20 cellular contexts compared by ENCODE assay signal in the genomic region with DNA sequence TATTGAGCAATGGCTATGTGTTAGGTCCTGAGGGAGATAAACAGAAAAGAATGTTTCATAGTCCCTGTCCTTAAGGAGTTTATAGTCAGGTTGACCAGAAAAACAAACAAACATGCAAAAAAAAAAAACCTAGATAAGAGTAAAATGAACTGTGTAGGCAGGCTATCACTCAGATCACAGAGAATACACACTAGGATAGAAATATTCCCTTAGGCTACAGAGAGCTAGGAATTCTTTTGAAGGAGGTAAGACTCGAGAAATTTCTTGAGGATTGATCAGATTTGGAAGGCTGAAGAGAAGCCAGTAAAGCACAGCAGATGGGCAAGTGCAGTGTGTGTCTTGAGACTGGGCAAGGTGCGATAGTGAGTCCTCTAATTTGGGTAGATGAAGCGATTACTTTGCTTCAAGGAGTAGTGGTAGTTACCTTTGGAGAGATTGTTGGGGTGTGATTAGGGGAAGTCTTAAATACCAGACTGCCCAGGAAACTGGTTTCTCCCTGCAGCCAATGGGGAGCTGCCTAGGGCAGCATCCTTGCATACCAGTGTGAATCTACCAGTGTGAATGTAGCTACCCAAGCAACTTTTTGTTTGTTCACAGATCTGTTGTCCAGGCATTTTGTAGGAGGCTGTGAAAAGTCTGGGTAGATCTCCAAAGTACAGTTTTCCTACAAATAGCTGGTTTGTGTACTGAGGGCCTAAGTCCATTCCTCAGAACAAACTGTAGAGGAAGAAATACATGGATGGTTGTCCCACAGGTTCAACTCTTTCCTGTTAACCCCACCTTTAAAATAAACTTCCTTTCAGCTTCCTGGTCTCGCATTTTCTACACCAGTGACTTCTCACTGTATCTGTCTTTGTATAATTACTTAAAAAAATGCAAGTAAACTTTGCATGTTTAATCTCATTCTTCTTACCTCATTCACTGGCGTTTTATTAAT.
A peak's percentile ranks its signal among the peaks of the same experiment; 100 is the strongest.
DNase-seq lines count a peak whose midpoint lies in the region; ATAC-seq, FAIRE-seq and TF ChIP-seq lines count a peak whose summit lies in the region.
"Had no signal": no experiment of that assay in that cellular context is flagged by ENCODE, and none has a peak within 500 bp of the region (broad histone marks: within the 10 kb centered on the region; RNA-seq: fewer than 3 reads in every experiment).

No MANE protein-coding gene starts in this region.

- no TSS peak for BruUV-seq in HepG2 (replicated peaks; lab: Mats Ljungman, UMichigan)

- dilution Hi-C loops in keratinocyte (cut with MboI; ENCODE audit: extremely low pct_ligation_motif_present, low sequenced_read_pairs) = no loop called here

- H2AFZ ChIP-seq in HepG2 (ENCODE audit: low read length) = no peak overlapping the region
- H2AFZ ChIP-seq in keratinocyte (ENCODE audit: control insufficient read depth, low read length) = no peak overlapping the region

- POLR2A ChIA-PET in HepG2 (lab: Yijun Ruan, JAX) = no interaction called here
- POLR2A ChIA-PET in CD4-positive, alpha-beta T cell (lab: Charles Lee) = no interaction called here

- H3K9ac ChIP-seq in HepG2 (ENCODE audit: insufficient read depth, low read depth, low read length) (no peak overlapping the region), keratinocyte (ENCODE audit: control insufficient read depth, extremely low read depth, insufficient read depth, low read length) (no peak overlapping the region)

- no peak for ATAC-seq in HepG2
- ATAC-seq in right lobe of liver = no peak
- ATAC-seq in GM21529 (IDR thresholded peaks at IDR 0.05; ENCODE audit: unreplicated experiment) = no peak
- no peak for ATAC-seq in GM21423 (IDR thresholded peaks at IDR 0.05; ENCODE audit: unreplicated experiment)
- ATAC-seq in CD4-positive, alpha-beta T cell (ENCODE audit: poor library complexity) = no peak

- no peaks in the 10 kb centered on the region for H3K9me1 ChIP-seq in keratinocyte (ENCODE audit: control insufficient read depth, extremely low read depth, insufficient read depth, low read length)

- H4K20me1 ChIP-seq in HepG2 (ENCODE audit: insufficient read depth, low read length) (no peaks in the 10 kb centered on the region), keratinocyte (ENCODE audit: control insufficient read depth, extremely low read depth, insufficient read depth, low read length) (no peaks in the 10 kb centered on the region)

- TF ChIP-seq EP300 in HepG2 (IDR thresholded peaks at IDR 0.05; ENCODE audit: low read depth in 2 of 2, low read length in 2 of 2) = no peak
- no peak for TF ChIP-seq EP300 in HepG2 (CRISPR knock-in tag; IDR thresholded peaks at IDR 0.05; ENCODE audit: borderline replicate concordance)

- TF ChIP-seq POLR2A in HepG2 (IDR thresholded peaks at IDR 0.05; ENCODE audit: insufficient read depth in 1 of 2, low read depth in 2 of 2, low read length in 2 of 2) (no peak), right lobe of liver (IDR thresholded peaks at IDR 0.05) (no peak)

- H3K79me2 ChIP-seq in HepG2 (ENCODE audit: insufficient read depth, low read length) (no peaks in the 10 kb centered on the region), keratinocyte (ENCODE audit: control insufficient read depth, insufficient read depth, low read length) (no peaks in the 10 kb centered on the region)

- intact Hi-C loops in HepG2 (cut with micrococcal nuclease; ENCODE audit: unreplicated experiment) = no loop called here
- intact Hi-C loops in right lobe of liver (cut with DNase I) = no loop called here
- intact Hi-C loops in CD4-positive, alpha-beta T cell (cut with DNase I, micrococcal nuclease) = no loop called here

- in situ Hi-C loops in HepG2 (cut with HindIII; ENCODE audit: extremely low pct_ligation_motif_present, low pct_unique_long_range_greater_than_20kb) = no loop called here

- TF ChIP-seq RAD21 in HepG2 (CRISPR knock-in tag; IDR thresholded peaks at IDR 0.05) = no peak

- H3K27ac Mint-ChIP-seq in CD4-positive, alpha-beta T cell = no peak overlapping the region
- H3K27ac Mint-ChIP-seq: IgD-negative memory B cell had no signal

- H3K4me2 ChIP-seq in HepG2 (ENCODE audit: low read depth, low read length) = no peak overlapping the region
- no peak overlapping the region for H3K4me2 ChIP-seq in keratinocyte (ENCODE audit: control insufficient read depth, extremely low read depth, insufficient read depth, low read depth, low read length)

- H3K4me1 Mint-ChIP-seq in CD4-positive, alpha-beta T cell (ENCODE audit: low read depth) = no peaks in the 10 kb centered on the region

- H3K9me3 Mint-ChIP-seq in CD4-positive, alpha-beta T cell = no peaks in the 10 kb centered on the region

- no peak for TF ChIP-seq CTCF in HepG2 (CRISPR knock-in tag; IDR thresholded peaks at IDR 0.05)
- TF ChIP-seq CTCF in right lobe of liver (IDR thresholded peaks at IDR 0.05) = no peak
- no peak for TF ChIP-seq CTCF in keratinocyte (optimal IDR thresholded peaks at IDR 0.05 in 1 of 3, IDR thresholded peaks at IDR 0.05 in 1 of 3, conservative IDR thresholded peaks at IDR 0.05 in 1 of 3; ENCODE audit: extremely low read depth in 1 of 3, insufficient read depth in 2 of 3, low read length in 3 of 3)
- TF ChIP-seq CTCF in CD4-positive, alpha-beta T cell (IDR thresholded peaks at IDR 0.05) = no peak

- H3K27ac ChIP-seq in HepG2 (ENCODE audit: extremely low read length, insufficient read depth, low read length) = no peak overlapping the region
- H3K27ac ChIP-seq in right lobe of liver = no peak overlapping the region
- no peak overlapping the region for H3K27ac ChIP-seq in keratinocyte (ENCODE audit: control insufficient read depth, insufficient read depth, low read length)
- H3K27ac ChIP-seq in CD4-positive, alpha-beta T cell (ENCODE audit: low read depth, low read length) = no peak overlapping the region
- H3K27ac ChIP-seq: SJCRH30 had no signal

- H3K27me3 Mint-ChIP-seq in CD4-positive, alpha-beta T cell = no peaks in the 10 kb centered on the region

- DNase-seq in HepG2 (ENCODE audit: low spot score) (no peak), right lobe of liver (no peak), keratinocyte (ENCODE audit: low read depth, low spot score) (no peak), renal cortical epithelial cell (ENCODE audit: low read depth) (peak; percentile 3), activated T-cell treated with anti-CD3 and anti-CD28 coated beads for 4 hours (no peak)
- no peak for DNase-seq in CD4-positive, alpha-beta T cell
- DNase-seq: AML-193, C1 segment of cervical spinal cord, DMS53, MV-4-11, NCI-H1694 treated with DMSO at 0.1 percent for 48 hours, NCI-H2081 treated with DMSO at 0.1 percent for 48 hours, NCI-H2171 treated with DMSO at 0.1 percent for 48 hours, NCI-H526, SJCRH30 had no signal

- H3K4me1 ChIP-seq in HepG2 (ENCODE audit: insufficient read depth, low read length) (0 out of 2 replicates have a peak, but pooled peaks cover 5% of the 10 kb centered on the region), right lobe of liver (no peaks in the 10 kb centered on the region), keratinocyte (ENCODE audit: control insufficient read depth, extremely low read depth, insufficient read depth, low read length) (peaks cover 21% of the 10 kb centered on the region)
- H3K4me1 ChIP-seq: SJCRH30 had no signal

- H3K27me3 ChIP-seq in HepG2 (ENCODE audit: control insufficient read depth in 1 of 2, insufficient read depth in 2 of 2, low read length in 2 of 2) (no peaks in the 10 kb centered on the region), right lobe of liver (no peaks in the 10 kb centered on the region), keratinocyte (ENCODE audit: control insufficient read depth, extremely low read depth, insufficient read depth, low read length) (no peaks in the 10 kb centered on the region)
- H3K27me3 ChIP-seq in CD4-positive, alpha-beta T cell (ENCODE audit: control insufficient read depth, insufficient read depth, low read length) = no peaks in the 10 kb centered on the region
- H3K27me3 ChIP-seq: SJCRH30 had no signal

- H3K4me3 ChIP-seq in HepG2 (replicated peaks in 1 of 3; ENCODE audit: insufficient read depth in 1 of 3, low read depth in 2 of 3, low read length in 3 of 3) = no peak overlapping the region
- no peak overlapping the region for H3K4me3 ChIP-seq in right lobe of liver
- H3K4me3 ChIP-seq in keratinocyte (ENCODE audit: control insufficient read depth in 2 of 3, extremely low read depth in 1 of 3, insufficient read depth in 2 of 3, low read depth in 1 of 3, low read length in 3 of 3) = no peak overlapping the region
- H3K4me3 ChIP-seq: SJCRH30 had no signal

- H3K36me3 Mint-ChIP-seq in CD4-positive, alpha-beta T cell (ENCODE audit: low read depth) = no peaks in the 10 kb centered on the region
- H3K36me3 Mint-ChIP-seq: IgD-negative memory B cell had no signal

- H3K36me3 ChIP-seq in HepG2 (replicated peaks in 1 of 2; ENCODE audit: control insufficient read depth in 1 of 2, insufficient read depth in 2 of 2, low read length in 2 of 2) (no peaks in the 10 kb centered on the region), right lobe of liver (no peaks in the 10 kb centered on the region), keratinocyte (ENCODE audit: control insufficient read depth in 2 of 2, extremely low read depth in 1 of 2, insufficient read depth in 2 of 2, low read length in 2 of 2) (no peaks in the 10 kb centered on the region)
- H3K36me3 ChIP-seq: SJCRH30 had no signal

- no peak overlapping the region for H3K4me3 Mint-ChIP-seq in CD4-positive, alpha-beta T cell
- H3K4me3 Mint-ChIP-seq: IgD-negative memory B cell had no signal

- WGBS in HepG2 (ENCODE audit: low lambda C conversion rate) = 37% methylated on average over 5 of the region's 5 CpGs
- WGBS in right lobe of liver (ENCODE audit: insufficient coverage, low coverage, low lambda C conversion rate, missing lambda C conversion rate) = 65% methylated on average over 5 of the region's 5 CpGs

- FAIRE-seq in HepG2 (lab: Jason Lieb, UNC) (no peak), keratinocyte (lab: Jason Lieb, UNC) (peak; percentile 13)
- FAIRE-seq: D721Med, RCC 7860 had no signal

- CTCF ChIA-PET in HepG2 (lab: Yijun Ruan, JAX; ENCODE audit: low intra/inter-chr PET ratio, low total read pairs) = no interaction called here
- CTCF ChIA-PET in CD4-positive, alpha-beta T cell (lab: Charles Lee) = no interaction called here

- no peaks in the 10 kb centered on the region for H3K9me3 ChIP-seq in HepG2 (ENCODE audit: low read length)
- H3K9me3 ChIP-seq in right lobe of liver = no peaks in the 10 kb centered on the region
- no peaks in the 10 kb centered on the region for H3K9me3 ChIP-seq in keratinocyte (ENCODE audit: control insufficient read depth, low read depth, low read length)
- H3K9me3 ChIP-seq in CD4-positive, alpha-beta T cell (ENCODE audit: control insufficient read depth, low read length) = no peaks in the 10 kb centered on the region
- H3K9me3 ChIP-seq: SJCRH30 had no signal

TF ChIP-seq in HepG2, 621 proteins besides CTCF, POLR2A, EP300 and RAD21 (continues in another document):
- TF ChIP-seq ZNF652 (CRISPR knock-in tag; IDR thresholded peaks at IDR 0.05; ENCODE audit: borderline replicate concordance, low read depth) (0 out of 2 replicates have a peak, but pooled peaks have one; percentile 10), MIER2 (CRISPR knock-in tag; IDR thresholded peaks at IDR 0.05) (no peak)
